In genomic region chr9:81626511-81626910, GRCh38 we compare ENCODE assay signal across 17 cellular contexts.
DNase-seq lines count a peak whose midpoint lies in the region; ATAC-seq and TF ChIP-seq lines count a peak whose summit lies in the region.
"Had no signal": no experiment of that assay in that cellular context is flagged by ENCODE, and none has a peak within 500 bp of the region (broad histone marks: within the 10 kb centered on the region; RNA-seq: fewer than 3 reads in every experiment).

No MANE protein-coding gene starts in this region.

- no peak overlapping the region for H3K4me3 Mint-ChIP-seq in nephron progenitor cell
- H3K4me3 Mint-ChIP-seq: CD8-positive, alpha-beta T cell; natural killer cell treated with Interleukin-12 subunit alpha and Interleukin-12 subunit beta and Interleukin-15 and Interleukin-18, amount 100 ng/mL, for 72 hours had no signal

- in situ Hi-C loops in brain microvascular endothelial cell (cut with HindIII; ENCODE audit: low pct_ligation_motif_present, low sequenced_read_pairs) = no loop called here

- H3K27me3 ChIP-seq in brain microvascular endothelial cell (replicated peaks) = no peaks in the 10 kb centered on the region
- H3K27me3 ChIP-seq: stomach, vagina had no signal

- no peak overlapping the region for H3K4me3 ChIP-seq in epithelial cell of proximal tubule (ENCODE audit: low read depth, low read length)
- no peak overlapping the region for H3K4me3 ChIP-seq in brain microvascular endothelial cell (ENCODE audit: low read depth, low read length)
- H3K4me3 ChIP-seq: stomach, vagina had no signal

- no peaks in the 10 kb centered on the region for H3K27me3 Mint-ChIP-seq in nephron progenitor cell (ENCODE audit: low read depth, poor library complexity)
- H3K27me3 Mint-ChIP-seq: natural killer cell treated with Interleukin-12 subunit alpha and Interleukin-12 subunit beta and Interleukin-15 and Interleukin-18, amount 100 ng/mL, for 72 hours had no signal

- DNase-seq in EH (ENCODE audit: low read depth) = peak; percentile 26
- peak; percentile 62 for DNase-seq in NCI-H226
- DNase-seq in epithelial cell of proximal tubule (ENCODE audit: low read depth) = peak; percentile 59
- DNase-seq in nephron progenitor cell = no peak
- DNase-seq in ureter (ENCODE audit: low spot score) = no peak
- DNase-seq in brain microvascular endothelial cell = no peak
- DNase-seq: activated naive CD4-positive, alpha-beta T cell treated with Interleukin-2 at 50 U/mL for 16 hours; aorta; CD8-positive, alpha-beta T cell; DND-41; NCI-H2081 treated with DMSO at 0.1 percent for 48 hours; stimulated activated CD4-positive, alpha-beta T cell treated with anti-CD3 and anti-CD28 coated beads, Interleukin-15, amount 100 ng/mL, for 24 hours; stomach had no signal

- peaks cover 58% of the 10 kb centered on the region for H3K4me1 Mint-ChIP-seq in nephron progenitor cell

- H3K36me3 ChIP-seq in brain microvascular endothelial cell (replicated peaks) = no peaks in the 10 kb centered on the region

- no peak overlapping the region for H3K27ac ChIP-seq in brain microvascular endothelial cell
- H3K27ac ChIP-seq: stomach, vagina had no signal

- peaks cover 24% of the 10 kb centered on the region for H3K36me3 Mint-ChIP-seq in nephron progenitor cell (ENCODE audit: low read depth)
- H3K36me3 Mint-ChIP-seq: CD8-positive, alpha-beta T cell; natural killer cell treated with Interleukin-12 subunit alpha and Interleukin-12 subunit beta and Interleukin-15 and Interleukin-18, amount 100 ng/mL, for 72 hours had no signal

- no peak for TF ChIP-seq CTCF in epithelial cell of proximal tubule (conservative IDR thresholded peaks at IDR 0.05; ENCODE audit: low read depth, low read length)
- no peak for TF ChIP-seq CTCF in nephron progenitor cell (IDR thresholded peaks at IDR 0.05)
- TF ChIP-seq CTCF in brain microvascular endothelial cell (IDR thresholded peaks at IDR 0.05; ENCODE audit: low read depth, low read length, missing control alignments) = no peak

- H3K27ac Mint-ChIP-seq in nephron progenitor cell = peak overlapping the region; percentile 50
- H3K27ac Mint-ChIP-seq: CD8-positive, alpha-beta T cell; natural killer cell treated with Interleukin-12 subunit alpha and Interleukin-12 subunit beta and Interleukin-15 and Interleukin-18, amount 100 ng/mL, for 72 hours had no signal

- ATAC-seq in HG02571 (IDR thresholded peaks at IDR 0.05; ENCODE audit: unreplicated experiment) (no peak), GM21786 (IDR thresholded peaks at IDR 0.05; ENCODE audit: unreplicated experiment) (no peak)
- ATAC-seq: CD8-positive, alpha-beta T cell; natural killer cell treated with Interleukin-12 subunit alpha and Interleukin-12 subunit beta and Interleukin-15 and Interleukin-18, amount 100 ng/mL, for 72 hours had no signal

- H3K9me3 Mint-ChIP-seq in nephron progenitor cell = no peaks in the 10 kb centered on the region
- H3K9me3 Mint-ChIP-seq: CD8-positive, alpha-beta T cell; natural killer cell treated with Interleukin-12 subunit alpha and Interleukin-12 subunit beta and Interleukin-15 and Interleukin-18, amount 100 ng/mL, for 72 hours had no signal

Comparison
In these comparisons a context has a peak if more than half of its experiments do, and no peak if none do; other contexts are left out.
1. DNase-seq: peak in EH (single experiment), NCI-H226 (single experiment) and epithelial cell of proximal tubule (single experiment); none in nephron progenitor cell (single experiment), ureter (single experiment) and brain microvascular endothelial cell (single experiment).